8 cellular contexts compared by ENCODE assay signal in genomic region chr16:88784074-88784855, GRCh38. TPM values are rescaled to one million over a fixed set of nuclear protein-coding genes. Genes with fewer than 3 reads are reported as not detected.
DNase-seq lines count a peak whose midpoint lies in the region; ATAC-seq and TF ChIP-seq lines count a peak whose summit lies in the region.

No MANE protein-coding gene starts in this region.

- WGBS in trophoblast cell (ENCODE audit: extremely low coverage, insufficient coverage, insufficient read length) = no CpG with 5 or more reads among the region's 74 CpGs

- H3K4ac ChIP-seq in trophoblast cell (ENCODE audit: low read depth, low read length) = peak overlapping the region; percentile 92

- peak overlapping the region; percentile 94 for H3K14ac ChIP-seq in trophoblast cell (ENCODE audit: low read length)

- peak overlapping the region; percentile 90 for H2AK5ac ChIP-seq in trophoblast cell (ENCODE audit: low read length)

- H3K27me3 ChIP-seq in AG04450 (ENCODE audit: control insufficient read depth, insufficient read depth, low read length) (no peaks in the 10 kb centered on the region), cardiac muscle cell (no peaks in the 10 kb centered on the region), trophoblast cell (ENCODE audit: insufficient read depth, low read length) (no peaks in the 10 kb centered on the region)

- peak overlapping the region; percentile 65 for H3K9ac ChIP-seq in trophoblast cell (ENCODE audit: low read length)

- H3K36me3 ChIP-seq in cardiac muscle cell (no peaks in the 10 kb centered on the region), trophoblast cell (ENCODE audit: control insufficient read depth in 1 of 2, insufficient read depth in 2 of 2, low read length in 2 of 2) (peaks cover 0 to 3% of the 10 kb centered on the region in 2 experiments)

- peak overlapping the region; percentile 77 to 83 for H3K27ac Mint-ChIP-seq in activated naive CD4-positive, alpha-beta T cell treated with anti-CD3 and anti-CD28 coated beads, Interleukin-2, amount 50 U/mL, for 72 hours

- H3K27ac ChIP-seq in AG04450 (ENCODE audit: low read depth, low read length) (peak overlapping the region; percentile 77), cardiac muscle cell (peak overlapping the region; percentile 70), trophoblast cell (ENCODE audit: low read depth, low read length) (peak overlapping the region; percentile 84)

- DNase-seq in AG04450 (ENCODE audit: low read depth, low spot score) = no peak
- peak; percentile 48 for DNase-seq in NOMO-1 treated with DMSO at 0.1 percent for 48 hours (lab: John Stamatoyannopoulos, UW; ENCODE audit: unreplicated experiment)
- peak in 1 of 2 donors; percentile 50 for DNase-seq in activated naive CD4-positive, alpha-beta T cell treated with anti-CD3 and anti-CD28 coated beads, Interleukin-2, amount 50 U/mL, for 72 hours (ENCODE audit: low spot score in 2 of 2)
- DNase-seq in cardiac muscle cell (ENCODE audit: low read depth in 1 of 2, low spot score in 1 of 2) = peak; percentile 82 to 88
- peak; percentile 78 to 87 for DNase-seq in trophoblast cell

- H3K9me3 ChIP-seq in AG04450 (ENCODE audit: control insufficient read depth, insufficient read depth, low read length) = no peaks in the 10 kb centered on the region; the same call in 1 of the 2 replicates
- H3K9me3 ChIP-seq in cardiac muscle cell (ENCODE audit: low read depth) = no peaks in the 10 kb centered on the region
- H3K9me3 ChIP-seq in trophoblast cell (ENCODE audit: insufficient read depth, low read depth, low read length) = no peaks in the 10 kb centered on the region

- peaks cover 17% of the 10 kb centered on the region for H3K4me1 ChIP-seq in cardiac muscle cell (ENCODE audit: low read depth)
- H3K4me1 ChIP-seq in trophoblast cell (ENCODE audit: control insufficient read depth in 1 of 2, insufficient read depth in 2 of 2, low read length in 2 of 2) = peaks cover 32 to 41% of the 10 kb centered on the region in 2 experiments

- H3K36me3 Mint-ChIP-seq in activated naive CD4-positive, alpha-beta T cell treated with anti-CD3 and anti-CD28 coated beads, Interleukin-2, amount 50 U/mL, for 72 hours = no peaks in the 10 kb centered on the region

- H3K79me1 ChIP-seq in trophoblast cell (ENCODE audit: low read length) = peaks cover 20% of the 10 kb centered on the region

- peak overlapping the region; percentile 67 for H4K12ac ChIP-seq in trophoblast cell (ENCODE audit: low read depth, low read length)

- H3K4me3 ChIP-seq in AG04450 (ENCODE audit: low read depth, low read length) = peak overlapping the region; percentile 75
- H3K4me3 ChIP-seq in cardiac muscle cell = peak overlapping the region; percentile 68
- H3K4me3 ChIP-seq in trophoblast cell (ENCODE audit: low read depth, low read length) = peak overlapping the region; percentile 86

- ATAC-seq in GM18867 (IDR thresholded peaks at IDR 0.05; ENCODE audit: unreplicated experiment) (peak; percentile 7), GM19035 (IDR thresholded peaks at IDR 0.05; ENCODE audit: unreplicated experiment) (no peak), GM18873 (IDR thresholded peaks at IDR 0.05; ENCODE audit: low FRiP score, unreplicated experiment) (no peak)
- peak; percentile 16 to 17 for ATAC-seq in activated naive CD4-positive, alpha-beta T cell treated with anti-CD3 and anti-CD28 coated beads, Interleukin-2, amount 50 U/mL, for 72 hours

- H2AFZ ChIP-seq in trophoblast cell (ENCODE audit: insufficient read depth, low read length, poor library complexity) = peak overlapping the region; percentile 50

- peak overlapping the region; percentile 86 for H4K8ac ChIP-seq in trophoblast cell (ENCODE audit: low read depth, low read length)

- peak overlapping the region; percentile 90 for H3K18ac ChIP-seq in trophoblast cell (ENCODE audit: low read length)

- POLR2A ChIA-PET in AG04450 (lab: Yijun Ruan, JAX) = interaction anchor here (0.6 to 1.8 kb wide), 5 partner anchors 10 to 47 kb away, joined by 3 to 35 read pairs (median 5); no protein-coding TSS in a partner anchor

- peak overlapping the region; percentile 96 for H4K91ac ChIP-seq in trophoblast cell (ENCODE audit: low read depth, low read length)

- no peak overlapping the region for H3K23ac ChIP-seq in trophoblast cell (ENCODE audit: low read length)

- CTCF ChIA-PET in AG04450 (lab: Charles Lee) = interaction anchor here (0.6 to 2.3 kb wide), 13 partner anchors 10 to 383 kb away, joined by 3 to 6 read pairs (median 4); no protein-coding TSS in a partner anchor

- H2BK5ac ChIP-seq in trophoblast cell (ENCODE audit: low read depth, low read length, poor library complexity) = peak overlapping the region; percentile 93

- TF ChIP-seq CTCF in AG04450 (IDR thresholded peaks at IDR 0.05; ENCODE audit: low read depth, low read length) = peak; percentile 66
- TF ChIP-seq CTCF in cardiac muscle cell (IDR thresholded peaks at IDR 0.05; ENCODE audit: low read depth, low read length) = peak; percentile 56

- peak overlapping the region; percentile 89 for H3K4me2 ChIP-seq in trophoblast cell (ENCODE audit: low read length)

- peak overlapping the region; percentile 82 for H2BK120ac ChIP-seq in trophoblast cell (ENCODE audit: insufficient read depth, low read length, poor library complexity)

- no peaks in the 10 kb centered on the region for H3K9me3 Mint-ChIP-seq in activated naive CD4-positive, alpha-beta T cell treated with anti-CD3 and anti-CD28 coated beads, Interleukin-2, amount 50 U/mL, for 72 hours

- peaks cover 24% of the 10 kb centered on the region for H3K79me2 ChIP-seq in trophoblast cell (ENCODE audit: control insufficient read depth, insufficient read depth, low read length, poor library complexity)

- H2BK12ac ChIP-seq in trophoblast cell (ENCODE audit: low read length) = peak overlapping the region; percentile 44

RNA-seq across cellular contexts. Expression of gene PIEZO1, which starts 0.8 kb away (rescaled TPM):
- polyA plus RNA-seq in AG04450 (2011; rRNA removed) = 47.0 and 72.7 TPM in 2 replicates
- polyA minus RNA-seq in AG04450 (2011; rRNA and poly(A)+ RNA removed) = 62.8 and 92.2 TPM in 2 replicates
- total RNA-seq in activated naive CD4-positive, alpha-beta T cell treated with anti-CD3 and anti-CD28 coated beads, Interleukin-2, amount 50 U/mL, for 72 hours = 100 to 1,000 TPM in 1 of 2 donors, 10 to 100 TPM in 1; 55.7 to 128 TPM
- 54.5 and 121 TPM in 2 replicates for total RNA-seq in cardiac muscle cell
- 32.7 and 49.2 TPM in 2 replicates for polyA plus RNA-seq in cardiac muscle cell
- 77.3 and 84.7 TPM in 2 replicates for polyA plus RNA-seq in trophoblast cell (2013)

RNA-seq across cellular contexts. Expression of gene CDT1, which starts 19.3 kb away (rescaled TPM):
- 1.2 and 2.4 TPM in 2 replicates for polyA plus RNA-seq in AG04450 (2011; rRNA removed)
- 2.0 TPM in 2 replicates for polyA minus RNA-seq in AG04450 (2011; rRNA and poly(A)+ RNA removed)
- total RNA-seq in activated naive CD4-positive, alpha-beta T cell treated with anti-CD3 and anti-CD28 coated beads, Interleukin-2, amount 50 U/mL, for 72 hours = 100 to 1,000 TPM; 145 to 240 TPM
- total RNA-seq in cardiac muscle cell = 24.5 and 29.6 TPM in 2 replicates
- polyA plus RNA-seq in cardiac muscle cell = 15.9 and 17.9 TPM in 2 replicates
- polyA plus RNA-seq in trophoblast cell (2013) = 19.4 and 19.8 TPM in 2 replicates

RNA-seq across cellular contexts. Expression of gene APRT, which starts 27.5 kb away (rescaled TPM):
- polyA plus RNA-seq in AG04450 (2011; rRNA removed) (66.8 and 107 TPM in 2 replicates), cardiac muscle cell (169 and 193 TPM in 2 replicates)
- 23.2 and 28.7 TPM in 2 replicates for polyA minus RNA-seq in AG04450 (2011; rRNA and poly(A)+ RNA removed)
- 100 to 1,000 TPM; 145 to 168 TPM for total RNA-seq in activated naive CD4-positive, alpha-beta T cell treated with anti-CD3 and anti-CD28 coated beads, Interleukin-2, amount 50 U/mL, for 72 hours
- 123 and 140 TPM in 2 replicates for total RNA-seq in cardiac muscle cell
- polyA plus RNA-seq in trophoblast cell (2013) = 95.8 and 96.2 TPM in 2 replicates

Comparison
In these comparisons a context has a peak if more than half of its experiments do, and no peak if none do; other contexts are left out.
1. ATAC-seq: peak in GM18867 (single experiment) and activated naive CD4-positive, alpha-beta T cell treated with anti-CD3 and anti-CD28 coated beads, Interleukin-2, amount 50 U/mL, for 72 hours (2 of 2); none in GM19035 (single experiment) and GM18873 (single experiment).
2. Peak in every context shown above with its lines, with median percentiles within 50 percentile points of each other: H3K27ac ChIP-seq and H3K4me3 ChIP-seq.